Comparison of ENCODE assay signal across 1 cellular context in genomic region chr3:66495633-66496032, GRCh38.
TF ChIP-seq lines count a peak whose summit lies in the region.

No MANE protein-coding gene starts in this region.

TF ChIP-seq in GM12878, 131 proteins besides CTCF, POLR2A, EP300 and RAD21:
- TF ChIP-seq ATF3 (IDR thresholded peaks at IDR 0.05; ENCODE audit: borderline replicate concordance, extremely low read depth, low read depth, low read length) (no peak), RUNX3 (IDR thresholded peaks at IDR 0.05; ENCODE audit: low read length) (no peak), CBX3 (IDR thresholded peaks at IDR 0.05; ENCODE audit: borderline replicate concordance, low read depth) (no peak), MAX (IDR thresholded peaks at IDR 0.05; ENCODE audit: low read depth, low read length) (no peak), SMC3 (IDR thresholded peaks at IDR 0.05; ENCODE audit: borderline replicate concordance, low read length) (no peak), SUZ12 (IDR thresholded peaks at IDR 0.05; ENCODE audit: unreplicated experiment) (no peak), CUX1 (IDR thresholded peaks at IDR 0.05; ENCODE audit: insufficient replicate concordance, low read depth, low read length) (no peak), REST (IDR thresholded peaks at IDR 0.05; ENCODE audit: low read depth, low read length) (no peak), ASH2L (IDR thresholded peaks at IDR 0.05; ENCODE audit: borderline replicate concordance, low read depth) (no peak), POLR2AphosphoS5 (IDR thresholded peaks at IDR 0.05; ENCODE audit: low read length) (no peak), HDAC2 (IDR thresholded peaks at IDR 0.05) (no peak)
